ENCODE assay signal across 31 cellular contexts in genomic region chr7:103628742-103629141, GRCh38.
"Had no signal": no experiment of that assay in that cellular context is flagged by ENCODE, and none has a peak within 500 bp of the region (broad histone marks: within the 10 kb centered on the region; RNA-seq: fewer than 3 reads in every experiment).

No MANE protein-coding gene starts in this region.

- FAIRE-seq: TTC549 had no signal

- H3K9me3 ChIP-seq: ascending aorta had no signal

- H3K4me1 ChIP-seq: ascending aorta had no signal

- ATAC-seq: activated CD8-positive, alpha-beta T cell treated with anti-CD3 and anti-CD28 coated beads for 36 hours; activated naive CD4-positive, alpha-beta T cell treated with anti-CD3 and anti-CD28 coated beads, Interleukin-2, amount 50 U/mL, for 72 hours; activated naive CD8-positive, alpha-beta T cell treated with anti-CD3 and anti-CD28 coated beads, Interleukin-2, amount 50 U/mL, for 24 hours; activated T-cell treated with anti-CD3 and anti-CD28 coated beads, Interleukin-2, amount 50 U/mL, for 4 hours; activated T-cell treated with anti-CD3 and anti-CD28 coated beads, Interleukin-2, amount 50 U/mL, for 72 hours; activated T-helper 17 cell treated with anti-CD3 and anti-CD28 coated beads, Interleukin-2, amount 50 U/mL, for 72 hours had no signal

- H3K36me3 ChIP-seq: ascending aorta had no signal

- H3K27me3 ChIP-seq: ascending aorta had no signal

- DNase-seq: activated B cell treated with CpG ODN at 0.5 μM for 24 hours; activated CD4-positive, alpha-beta memory T cell treated with anti-CD3 and anti-CD28 coated beads for 36 hours; activated CD4-positive, alpha-beta T cell treated with anti-CD3 and anti-CD28 coated beads for 4 hours; activated CD4-positive, alpha-beta T cell treated with anti-CD3 and anti-CD28 coated beads, Interleukin-2, amount 10 ng/mL, durations not matched to agents 24 days and 14 days; activated CD4-positive, alpha-beta T cell treated with anti-CD3 and anti-CD28 coated beads, Interleukin-2, amount 50 U/mL, for 1 hour; activated CD4-positive, alpha-beta T cell treated with anti-CD3 and anti-CD28 coated beads, Interleukin-2, amount 50 U/mL, for 4 hours; activated CD4-positive, CD25-positive, alpha-beta regulatory T cell treated with anti-CD3 and anti-CD28 coated beads, Interleukin-2, amount 50 U/mL, for 72 hours; activated CD8-positive, alpha-beta memory T cell treated with anti-CD3 and anti-CD28 coated beads, Interleukin-2, amount 50 U/mL, for 4 hours; activated CD8-positive, alpha-beta T cell treated with anti-CD3 and anti-CD28 coated beads for 36 hours; activated effector memory CD4-positive, alpha-beta T cell treated with anti-CD3 and anti-CD28 coated beads, Interleukin-2, amount 50 U/mL, for 16 hours; activated gamma-delta T cell treated with Interleukin-2 at 50 U/mL for 16 hours; activated naive CD4-positive, alpha-beta T cell; activated naive CD4-positive, alpha-beta T cell treated with anti-CD3 and anti-CD28 coated beads for 36 hours; activated naive CD4-positive, alpha-beta T cell treated with anti-CD3 and anti-CD28 coated beads, Interleukin-2, amount 50 U/mL, for 16 hours; activated naive CD8-positive, alpha-beta T cell treated with anti-CD3 and anti-CD28 coated beads, Interleukin-2, amount 10 ng/mL, durations not matched to agents 7 days and 5 days; activated naive CD8-positive, alpha-beta T cell treated with anti-CD3 and anti-CD28 coated beads, Interleukin-2, amount 50 U/mL, for 24 hours; activated T-cell treated with anti-CD3 and anti-CD28 coated beads for 4 hours; activated T-cell treated with anti-CD3 and anti-CD28 coated beads, Interleukin-2, amount 50 U/mL, for 1 hour; activated T-cell treated with anti-CD3 and anti-CD28 coated beads, Interleukin-2, amount 50 U/mL, for 4 hours; activated T-cell treated with anti-CD3 and anti-CD28 coated beads, Interleukin-2, amount 50 U/mL, for 72 hours; amygdala; anterior cingulate cortex; central memory CD4-positive, alpha-beta T cell; T-helper 1 cell; T-helper 2 cell; T-helper 9 cell had no signal

- H3K4me3 ChIP-seq: ascending aorta had no signal

- H3K27ac ChIP-seq: ascending aorta, VCaP had no signal
